In genomic region chr22:20740222-20740951, GRCh38 we compare ENCODE assay signal across 23 cellular contexts. TPM values are rescaled to one million over a fixed set of nuclear protein-coding genes. Genes with fewer than 3 reads are reported as not detected.
DNase-seq lines count a peak whose midpoint lies in the region; ATAC-seq and TF ChIP-seq lines count a peak whose summit lies in the region.
"Had no signal": no experiment of that assay in that cellular context is flagged by ENCODE, and none has a peak within 500 bp of the region (broad histone marks: within the 10 kb centered on the region; RNA-seq: fewer than 3 reads in every experiment).

No MANE protein-coding gene starts in this region.

- H3K4me3 ChIP-seq in fibroblast of mammary gland (ENCODE audit: control insufficient read depth, low read depth, low read length) (no peak overlapping the region), transverse colon (no peak overlapping the region), MG63 (no peak overlapping the region)
- H3K4me3 ChIP-seq: GM23248, HAP-1, SK-N-MC had no signal

- no peak for DNase-seq in natural killer cell
- no peak for DNase-seq in natural killer cell treated with Interleukin-12 subunit alpha and Interleukin-12 subunit beta and Interleukin-15 and Interleukin-18, amount 100 ng/mL, for 72 hours (ENCODE audit: low spot score)
- DNase-seq in fibroblast of mammary gland (ENCODE audit: low read depth) = peak; percentile 7
- no peak for DNase-seq in transverse colon
- no peak for DNase-seq in MG63
- DNase-seq: Caco-2; CD4-positive, CD25-positive, alpha-beta regulatory T cell; DMS 273 treated with DMSO at 0.1 percent for 48 hours; DMS79 treated with DMSO at 0.1 percent for 48 hours; GM23248; NCI-H1048; NCI-H1436; NCI-H187 treated with DMSO at 0.1 percent for 48 hours; NCI-H2107; NCI-H2227 treated with DMSO at 0.1 percent for 48 hours; NCI-H510A; SHP77 treated with DMSO at 0.1 percent for 48 hours had no signal

- intact Hi-C loops in natural killer cell (cut with micrococcal nuclease) (loop anchor here (2.0 to 5.0 kb wide), 2 partner anchors 134 to 323 kb away; no protein-coding TSS in a partner anchor), transverse colon (cut with DNase I; ENCODE audit: low total_unique reads) (no loop called here)

- peaks cover 0 to 4% of the 10 kb centered on the region in 2 donors for H3K9me3 ChIP-seq in transverse colon
- peaks cover 12% of the 10 kb centered on the region for H3K9me3 ChIP-seq in MG63
- H3K9me3 ChIP-seq: Caco-2, HAP-1 had no signal

- TF ChIP-seq CTCF in natural killer cell (IDR thresholded peaks at IDR 0.05) (no peak), VCaP (conservative IDR thresholded peaks at IDR 0.05) (no peak), fibroblast of mammary gland (conservative IDR thresholded peaks at IDR 0.05; ENCODE audit: control insufficient read depth, insufficient read depth, low read depth, low read length) (no peak), transverse colon (IDR thresholded peaks at IDR 0.05) (no peak)

- H3K36me3 Mint-ChIP-seq in natural killer cell = peaks cover 8% of the 10 kb centered on the region
- peaks cover 16% of the 10 kb centered on the region for H3K36me3 Mint-ChIP-seq in natural killer cell treated with Interleukin-12 subunit alpha and Interleukin-12 subunit beta and Interleukin-15 and Interleukin-18, amount 100 ng/mL, for 72 hours

- in situ Hi-C loops in transverse colon (cut with MboI; ENCODE audit: low pct_ligation_motif_present in 1 of 4, low pct_unique_long_range_greater_than_20kb in 1 of 4, low sequenced_read_pairs in 3 of 4) = loop anchor here in 1 of 4 donors (25.0 kb wide), 1 partner anchor 328 kb away; no protein-coding TSS in a partner anchor

- H3K27me3 Mint-ChIP-seq in natural killer cell (ENCODE audit: low read depth in 2 of 2) = no peaks in the 10 kb centered on the region
- H3K27me3 Mint-ChIP-seq in natural killer cell treated with Interleukin-12 subunit alpha and Interleukin-12 subunit beta and Interleukin-15 and Interleukin-18, amount 100 ng/mL, for 72 hours = no peaks in the 10 kb centered on the region
- H3K27me3 Mint-ChIP-seq: CD4-positive, CD25-positive, alpha-beta regulatory T cell had no signal

- H3K4me1 Mint-ChIP-seq in natural killer cell = peaks cover 5 to 6% of the 10 kb centered on the region in 2 donors
- H3K4me1 Mint-ChIP-seq in natural killer cell treated with Interleukin-12 subunit alpha and Interleukin-12 subunit beta and Interleukin-15 and Interleukin-18, amount 100 ng/mL, for 72 hours (ENCODE audit: low read depth in 2 of 2) = peaks cover 6 to 9% of the 10 kb centered on the region in 2 donors

- no peak overlapping the region for H3K4me3 Mint-ChIP-seq in natural killer cell
- H3K4me3 Mint-ChIP-seq in natural killer cell treated with Interleukin-12 subunit alpha and Interleukin-12 subunit beta and Interleukin-15 and Interleukin-18, amount 100 ng/mL, for 72 hours = no peak overlapping the region
- H3K4me3 Mint-ChIP-seq: CD4-positive, CD25-positive, alpha-beta regulatory T cell had no signal

- H3K27ac ChIP-seq in VCaP (peak overlapping the region; percentile 56; the same call in 1 of the 2 replicates), transverse colon (no peak overlapping the region)
- H3K27ac ChIP-seq: GM23248, RWPE1, SK-N-MC had no signal

- ATAC-seq in natural killer cell = no peak
- no peak for ATAC-seq in natural killer cell treated with Interleukin-12 subunit alpha and Interleukin-12 subunit beta and Interleukin-15 and Interleukin-18, amount 100 ng/mL, for 72 hours
- no peak for ATAC-seq in HG02623 (IDR thresholded peaks at IDR 0.05; ENCODE audit: unreplicated experiment)

- H3K9me3 Mint-ChIP-seq in natural killer cell = no peaks in the 10 kb centered on the region
- H3K9me3 Mint-ChIP-seq in natural killer cell treated with Interleukin-12 subunit alpha and Interleukin-12 subunit beta and Interleukin-15 and Interleukin-18, amount 100 ng/mL, for 72 hours = no peaks in the 10 kb centered on the region

- TF ChIP-seq POLR2A in transverse colon (IDR thresholded peaks at IDR 0.05) = no peak

- 88 to 100% methylated on average over 2 of the region's 2 CpGs for WGBS in transverse colon (ENCODE audit: low coverage in 1 of 2), 2 donors

- H3K27me3 ChIP-seq in transverse colon (no peaks in the 10 kb centered on the region), MG63 (no peaks in the 10 kb centered on the region)

- H3K4me1 ChIP-seq in transverse colon = no peaks in the 10 kb centered on the region
- H3K4me1 ChIP-seq: Caco-2, HAP-1 had no signal

- TF ChIP-seq EP300 in transverse colon (IDR thresholded peaks at IDR 0.05; ENCODE audit: low read depth) = no peak

- peak overlapping the region; percentile 2 to 21 for H3K27ac Mint-ChIP-seq in natural killer cell
- no peak overlapping the region for H3K27ac Mint-ChIP-seq in natural killer cell treated with Interleukin-12 subunit alpha and Interleukin-12 subunit beta and Interleukin-15 and Interleukin-18, amount 100 ng/mL, for 72 hours
- H3K27ac Mint-ChIP-seq: CD4-positive, CD25-positive, alpha-beta regulatory T cell had no signal

- peaks cover 0 to 38% (median 9%) of the 10 kb centered on the region in 4 donors for H3K36me3 ChIP-seq in transverse colon
- peaks cover 47% of the 10 kb centered on the region for H3K36me3 ChIP-seq in MG63

RNA-seq across cellular contexts. Expression of gene SERPIND1, which starts 33.5 kb away (rescaled TPM):
- under 1 TPM in 1 of 3 donors, not detected in 2; 0.43 TPM for total RNA-seq in natural killer cell
- total RNA-seq in natural killer cell treated with Interleukin-12 subunit alpha and Interleukin-12 subunit beta and Interleukin-15 and Interleukin-18, amount 100 ng/mL, for 72 hours = under 1 TPM in 1 of 2 donors, not detected in 1; 0.39 TPM
- total RNA-seq in transverse colon = not detected
- total RNA-seq in MG63 (2014; rRNA removed; shearing (Covaris generic); ENCODE audit: low replicate concordance) = not detected in 2 replicates
- total RNA-seq: CD4-positive, CD25-positive, alpha-beta regulatory T cell; GM23248; M059J had no signal

Comparison
In these comparisons a context has a peak if more than half of its experiments do, and no peak if none do; other contexts are left out.
1. H3K27ac Mint-ChIP-seq: peak in natural killer cell (2 of 2); none in natural killer cell treated with Interleukin-12 subunit alpha and Interleukin-12 subunit beta and Interleukin-15 and Interleukin-18, amount 100 ng/mL, for 72 hours (0 of 2).